In genomic region chr7:104033837-104034236, GRCh38 we compare ENCODE assay signal across 27 cellular contexts. TPM values are rescaled to one million over a fixed set of nuclear protein-coding genes. Genes with fewer than 3 reads are reported as not detected.
"Had no signal": no experiment of that assay in that cellular context is flagged by ENCODE, and none has a peak within 500 bp of the region (broad histone marks: within the 10 kb centered on the region; RNA-seq: fewer than 3 reads in every experiment).

No MANE protein-coding gene starts in this region.

- H3K9me3 ChIP-seq: colonic mucosa, esophagus squamous epithelium, gastrocnemius medialis had no signal

- H3K4me1 ChIP-seq: colonic mucosa, esophagus muscularis mucosa, esophagus squamous epithelium, foreskin keratinocyte, gastrocnemius medialis, gastroesophageal sphincter, heart left ventricle, heart right ventricle had no signal

- FAIRE-seq: colon, endometrium, endothelial cell of umbilical vein, frontal cortex had no signal

- H3K4me3 ChIP-seq: colonic mucosa, dorsolateral prefrontal cortex, esophagus muscularis mucosa, esophagus squamous epithelium, gastrocnemius medialis, gastroesophageal sphincter, heart left ventricle, heart right ventricle, hepatocyte had no signal

- DNase-seq: colonic mucosa; dermis blood vessel endothelial cell; dorsolateral prefrontal cortex; effector CD4-positive, alpha-beta T cell; effector CD8-positive, alpha-beta T cell; effector memory CD4-positive, alpha-beta T cell; effector memory CD8-positive, alpha-beta T cell; endodermal cell; erythroblast; esophagus squamous epithelium; foreskin fibroblast; foreskin keratinocyte; foreskin melanocyte; gastrocnemius medialis; glutamatergic neuron; head of caudate nucleus; heart left ventricle; heart right ventricle had no signal

- H3K4me2 ChIP-seq: hepatocyte had no signal

- ATAC-seq: effector memory CD8-positive, alpha-beta T cell; esophagus mucosa; foreskin keratinocyte; gastrocnemius medialis; gastroesophageal sphincter; heart left ventricle; heart right ventricle had no signal

- H3K27ac ChIP-seq: colonic mucosa, dorsolateral prefrontal cortex, epithelial cell of prostate, esophagus muscularis mucosa, esophagus squamous epithelium, foreskin keratinocyte, gastrocnemius medialis, gastroesophageal sphincter, heart left ventricle, heart right ventricle had no signal

- H3K36me3 ChIP-seq: colonic mucosa, esophagus muscularis mucosa, esophagus squamous epithelium, gastrocnemius medialis, gastroesophageal sphincter, heart left ventricle, heart right ventricle had no signal

RNA-seq across cellular contexts. Expression of gene RELN, which starts 44.4 kb away (rescaled TPM):
- polyA plus RNA-seq: foreskin keratinocyte had no signal
